ENCODE assay signal across 23 cellular contexts in genomic region chr1:246544001-246544400, GRCh38.
"Had no signal": no experiment of that assay in that cellular context is flagged by ENCODE, and none has a peak within 500 bp of the region (broad histone marks: within the 10 kb centered on the region; RNA-seq: fewer than 3 reads in every experiment).

No MANE protein-coding gene starts in this region.

- H3K36me3 ChIP-seq: colonic mucosa had no signal

- H3K4me1 Mint-ChIP-seq: immature natural killer cell, mesothelial cell of epicardium, naive B cell had no signal

- H3K4me3 ChIP-seq: colonic mucosa, dorsolateral prefrontal cortex, esophagus muscularis mucosa, gastroesophageal sphincter, heart left ventricle, hepatocyte, left lung, lower lobe of right lung, mucosa of descending colon had no signal

- H3K27ac ChIP-seq: colonic mucosa, dorsolateral prefrontal cortex, esophagus muscularis mucosa, foreskin keratinocyte, gastroesophageal sphincter, heart left ventricle, hepatocyte, left lung, lower lobe of right lung had no signal

- H3K27ac Mint-ChIP-seq: immature natural killer cell, mesothelial cell of epicardium had no signal

- H3K4me3 Mint-ChIP-seq: immature natural killer cell, mesothelial cell of epicardium, naive B cell had no signal

- H3K27me3 ChIP-seq: colonic mucosa, dorsolateral prefrontal cortex, esophagus muscularis mucosa, foreskin keratinocyte, gastroesophageal sphincter, heart left ventricle, hepatocyte, left lung had no signal

- DNase-seq: colonic mucosa; dermis blood vessel endothelial cell; dorsolateral prefrontal cortex; effector CD4-positive, alpha-beta T cell; effector memory CD4-positive, alpha-beta T cell; foreskin keratinocyte; heart left ventricle; hypothalamus; immature natural killer cell; islet precursor cell; kidney; kidney glomerular epithelial cell; left colon; left lung; left ventricle myocardium superior; lower lobe of right lung; mesenchymal stem cell; mucosa of descending colon; naive B cell had no signal

- H3K9me3 Mint-ChIP-seq: immature natural killer cell, mesothelial cell of epicardium, naive B cell had no signal

- H3K4me1 ChIP-seq: colonic mucosa, esophagus muscularis mucosa, foreskin keratinocyte, gastroesophageal sphincter, heart left ventricle, left lung, lower lobe of right lung had no signal

- H3K27me3 Mint-ChIP-seq: naive B cell had no signal

- H3K9me3 ChIP-seq: colonic mucosa, esophagus muscularis mucosa, gastroesophageal sphincter, heart left ventricle, left lung, lower lobe of right lung, mucosa of descending colon had no signal
